ENCODE assay signal across 20 cellular contexts in genomic region chr12:115470977-115471376, GRCh38.
"Had no signal": no experiment of that assay in that cellular context is flagged by ENCODE, and none has a peak within 500 bp of the region (broad histone marks: within the 10 kb centered on the region; RNA-seq: fewer than 3 reads in every experiment).

No MANE protein-coding gene starts in this region.

- H3K27me3 ChIP-seq: adrenal gland, esophagus muscularis mucosa, right atrium auricular region, tibial artery had no signal

- H3K4me3 ChIP-seq: adrenal gland, esophagus muscularis mucosa, heart right ventricle, prostate gland, right atrium auricular region, tibial artery had no signal

- H3K4me1 ChIP-seq: adrenal gland, esophagus muscularis mucosa, heart right ventricle, right atrium auricular region, tibial artery had no signal

- H3K9me3 ChIP-seq: adrenal gland, esophagus muscularis mucosa, heart right ventricle, prostate gland, tibial artery had no signal

- H3K36me3 ChIP-seq: adrenal gland, esophagus muscularis mucosa, heart right ventricle, prostate gland, right atrium auricular region, tibial artery had no signal

- H3K27ac Mint-ChIP-seq: activated naive CD4-positive, alpha-beta T cell treated with anti-CD3 and anti-CD28 coated beads, Interleukin-2, amount 50 U/mL, for 72 hours had no signal

- FAIRE-seq: astrocyte, bronchial epithelial cell, endothelial cell of umbilical vein, urothelium cell line had no signal

- DNase-seq: activated CD4-positive, alpha-beta T cell treated with anti-CD3 and anti-CD28 coated beads for 1 hour; activated CD8-positive, alpha-beta memory T cell treated with anti-CD3 and anti-CD28 coated beads for 24 hours; activated gamma-delta T cell; adrenal gland; effector CD4-positive, alpha-beta T cell; heart right ventricle; left ventricle myocardium superior; stimulated activated CD4-positive, alpha-beta T cell treated with anti-CD3 and anti-CD28 coated beads, Interleukin-2, amount 100 ng/mL, for 24 hours; stimulated activated naive CD8-positive, alpha-beta T cell treated with anti-CD3 and anti-CD28 coated beads, Interleukin-15, Interleukin-2, amounts not matched to agents 100 U/mL and 50 U/mL, for 24 hours; substantia nigra; T-helper 9 cell; tibial artery had no signal

- H3K27ac ChIP-seq: adrenal gland, esophagus muscularis mucosa, heart right ventricle, prostate gland, right atrium auricular region, tibial artery had no signal

- H3K36me3 Mint-ChIP-seq: activated naive CD4-positive, alpha-beta T cell treated with anti-CD3 and anti-CD28 coated beads, Interleukin-2, amount 50 U/mL, for 72 hours had no signal
